8 cellular contexts compared by ENCODE assay signal in the genomic region with DNA sequence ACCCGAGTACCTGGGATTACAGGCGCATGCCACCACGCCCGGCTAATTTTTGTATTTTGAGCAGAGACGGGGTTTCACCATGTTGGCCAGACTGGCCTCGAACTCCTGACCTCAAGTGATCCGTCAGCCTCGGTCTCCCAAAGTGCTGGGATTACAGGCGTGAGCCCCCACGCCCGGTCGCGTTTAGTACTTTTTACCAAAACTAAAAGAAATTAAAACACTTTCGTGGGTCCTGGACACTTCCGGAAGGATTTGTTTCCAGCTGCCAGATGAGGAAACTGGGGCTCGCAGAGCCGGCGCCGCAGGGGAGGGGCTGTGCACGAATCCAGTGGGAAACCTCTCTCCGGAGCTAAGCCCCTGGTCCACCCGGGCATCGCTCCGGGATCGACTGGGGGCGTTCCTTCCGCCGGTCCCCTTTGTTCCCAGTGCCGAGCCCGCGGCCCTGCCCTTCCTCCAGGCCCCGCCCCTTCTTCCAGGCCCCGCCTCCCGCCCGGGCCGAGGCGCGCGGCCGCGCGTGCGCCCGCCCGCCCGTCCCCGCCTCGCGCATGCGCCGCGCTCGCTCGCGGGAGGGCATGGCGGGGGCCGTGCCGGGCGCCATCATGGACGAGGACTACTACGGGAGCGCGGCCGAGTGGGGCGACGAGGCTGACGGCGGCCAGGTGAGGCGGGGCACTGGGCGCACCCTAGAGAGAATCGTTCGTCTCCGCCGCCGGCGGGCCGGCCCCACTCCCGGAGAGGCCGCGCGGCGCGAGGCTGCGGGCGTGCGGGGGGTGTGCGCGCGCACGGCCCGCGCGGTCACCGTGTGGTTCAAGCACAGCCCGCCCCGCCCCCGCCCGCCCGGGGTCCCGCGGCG. TPM values are rescaled to one million over a fixed set of nuclear protein-coding genes. Genes with fewer than 3 reads are reported as not detected.
A peak's percentile ranks its signal among the peaks of the same experiment; 100 is the strongest.
DNase-seq lines count a peak whose midpoint lies in the region; ATAC-seq and TF ChIP-seq lines count a peak whose summit lies in the region.

A gene with protein sequence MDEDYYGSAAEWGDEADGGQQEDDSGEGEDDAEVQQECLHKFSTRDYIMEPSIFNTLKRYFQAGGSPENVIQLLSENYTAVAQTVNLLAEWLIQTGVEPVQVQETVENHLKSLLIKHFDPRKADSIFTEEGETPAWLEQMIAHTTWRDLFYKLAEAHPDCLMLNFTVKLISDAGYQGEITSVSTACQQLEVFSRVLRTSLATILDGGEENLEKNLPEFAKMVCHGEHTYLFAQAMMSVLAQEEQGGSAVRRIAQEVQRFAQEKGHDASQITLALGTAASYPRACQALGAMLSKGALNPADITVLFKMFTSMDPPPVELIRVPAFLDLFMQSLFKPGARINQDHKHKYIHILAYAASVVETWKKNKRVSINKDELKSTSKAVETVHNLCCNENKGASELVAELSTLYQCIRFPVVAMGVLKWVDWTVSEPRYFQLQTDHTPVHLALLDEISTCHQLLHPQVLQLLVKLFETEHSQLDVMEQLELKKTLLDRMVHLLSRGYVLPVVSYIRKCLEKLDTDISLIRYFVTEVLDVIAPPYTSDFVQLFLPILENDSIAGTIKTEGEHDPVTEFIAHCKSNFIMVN (plus strand): TSS at position 546 of the 853 bp plus-strand sequence. CDS start 54 bp downstream, at position 600.

- peak; percentile 36 to 74 for TF ChIP-seq POLR2A in Peyer's patch (IDR thresholded peaks at IDR 0.05)

- H3K27ac Mint-ChIP-seq in naive B cell: peak within 1 kb of the TSS; percentile 12 to 94 (median 80)
- peak within 1 kb of the TSS; percentile 75 for H3K27ac Mint-ChIP-seq in stimulated activated effector memory CD8-positive, alpha-beta T cell treated with anti-CD3 and anti-CD28 coated beads, Interleukin-12 subunit alpha, Interleukin-12 subunit beta, amount 100 ng/mL, for 72 hours

- H3K4me1 ChIP-seq in Peyer's patch: peaks cover 0 to 30% (median 4%) of the 10 kb centered on the region in 4 donors

- TF ChIP-seq CTCF in Peyer's patch (IDR thresholded peaks at IDR 0.05): no peak

- H3K4me3 ChIP-seq in Jurkat, Clone E6-1 (ENCODE audit: low read length): peak within 1 kb of the TSS; percentile 98
- H3K4me3 ChIP-seq in Peyer's patch: peak within 1 kb of the TSS; percentile 64 to 97 (median 66)

- H3K27ac ChIP-seq in Peyer's patch: peak within 1 kb of the TSS; percentile 80 to 94 (median 84)

- no peaks in the 10 kb centered on the region for H3K9me3 ChIP-seq in Peyer's patch

- no peaks in the 10 kb centered on the region for H3K36me3 ChIP-seq in Peyer's patch

- H3K9me3 Mint-ChIP-seq in naive B cell: peaks cover 0 to 9% (median 3%) of the 10 kb centered on the region in 7 donors
- H3K9me3 Mint-ChIP-seq in stimulated activated effector memory CD8-positive, alpha-beta T cell treated with anti-CD3 and anti-CD28 coated beads, Interleukin-12 subunit alpha, Interleukin-12 subunit beta, amount 100 ng/mL, for 72 hours: no peaks in the 10 kb centered on the region

- H3K27me3 Mint-ChIP-seq in naive B cell: no peaks in the 10 kb centered on the region

- peaks cover 0 to 11% of the 10 kb centered on the region in 2 donors for H3K36me3 Mint-ChIP-seq in naive B cell
- H3K36me3 Mint-ChIP-seq in stimulated activated effector memory CD8-positive, alpha-beta T cell treated with anti-CD3 and anti-CD28 coated beads, Interleukin-12 subunit alpha, Interleukin-12 subunit beta, amount 100 ng/mL, for 72 hours: peaks cover 39% of the 10 kb centered on the region

- ATAC-seq in GM21576 (IDR thresholded peaks at IDR 0.05; ENCODE audit: unreplicated experiment) (peak; percentile 60), naive B cell (ENCODE audit: low read depth in 2 of 2) (peak; percentile 90 to 91)
- ATAC-seq in stimulated activated effector memory CD8-positive, alpha-beta T cell treated with anti-CD3 and anti-CD28 coated beads, Interleukin-12 subunit alpha, Interleukin-12 subunit beta, amount 100 ng/mL, for 72 hours: peak; percentile 87

- DNase-seq in DMS114 treated with DMSO at 0.1 percent for 48 hours (lab: John Stamatoyannopoulos, UW; ENCODE audit: unreplicated experiment): peak; percentile 56
- peak; percentile 59 for DNase-seq in Jurkat, Clone E6-1 (ENCODE audit: low read depth, low spot score)
- DNase-seq in Peyer's patch: peak; percentile 86 to 96 (median 94)
- peak; percentile 84 for DNase-seq in activated T-helper 1 cell treated with Interleukin-2 at 50 U/mL for 16 hours (ENCODE audit: low read depth)
- peak; percentile 77 for DNase-seq in fibroblast of gingiva (ENCODE audit: low read depth)
- peak; percentile 87 for DNase-seq in naive B cell
- DNase-seq in stimulated activated effector memory CD8-positive, alpha-beta T cell treated with anti-CD3 and anti-CD28 coated beads, Interleukin-12 subunit alpha, Interleukin-12 subunit beta, amount 100 ng/mL, for 72 hours (ENCODE audit: low spot score in 2 of 2): peak; percentile 86 to 93

- H3K4me1 Mint-ChIP-seq in naive B cell: peaks cover 32 to 50% (median 40%) of the 10 kb centered on the region in 3 donors
- peaks cover 30% of the 10 kb centered on the region for H3K4me1 Mint-ChIP-seq in stimulated activated effector memory CD8-positive, alpha-beta T cell treated with anti-CD3 and anti-CD28 coated beads, Interleukin-12 subunit alpha, Interleukin-12 subunit beta, amount 100 ng/mL, for 72 hours

- H3K27me3 ChIP-seq in Peyer's patch: no peaks in the 10 kb centered on the region

- peak within 1 kb of the TSS; percentile 78 to 95 (median 92) for H3K4me3 Mint-ChIP-seq in naive B cell
- H3K4me3 Mint-ChIP-seq in stimulated activated effector memory CD8-positive, alpha-beta T cell treated with anti-CD3 and anti-CD28 coated beads, Interleukin-12 subunit alpha, Interleukin-12 subunit beta, amount 100 ng/mL, for 72 hours: peak within 1 kb of the TSS; percentile 69

RNA-seq across cellular contexts. Expression of the gene that starts here (rescaled TPM):
- polyA plus RNA-seq in Jurkat, Clone E6-1 (2012; ENCODE audit: insufficient read depth, insufficient read length): 134 TPM
- total RNA-seq in Peyer's patch: 10 to 100 TPM; 39.6 to 98.2 (median 65.1) TPM
- polyA plus RNA-seq in naive B cell (ENCODE audit: low read depth in 6 of 6): 100 to 1,000 TPM in 1 of 6 donors, 10 to 100 TPM in 5; 78.9 to 128 (median 86.2) TPM

Comparison
In these comparisons a context has a peak if more than half of its experiments do, and no peak if none do; other contexts are left out.
1. Peak in every context shown above with its lines: DNase-seq, ATAC-seq, H3K4me3 ChIP-seq and H3K27ac ChIP-seq.